Comparison of ENCODE assay signal across 9 cellular contexts in the genomic region with DNA sequence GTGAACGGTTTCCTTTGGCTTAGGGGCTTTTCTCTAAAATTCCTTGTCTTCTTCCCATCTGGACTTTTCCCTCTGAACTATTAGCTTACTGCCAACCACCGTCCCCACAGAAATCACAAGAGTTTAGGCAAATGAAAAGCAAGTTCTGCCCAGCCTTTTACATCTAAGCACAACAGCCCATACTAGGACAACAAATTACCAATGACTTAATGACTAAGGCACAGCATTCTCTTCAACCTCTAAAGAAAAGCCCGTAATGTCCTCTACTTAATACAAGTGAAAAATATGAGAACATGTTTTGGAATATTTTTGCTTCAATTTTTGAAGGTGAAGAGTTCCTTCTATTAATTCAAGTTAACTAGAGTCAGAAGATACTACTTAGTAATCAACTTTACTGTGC. TPM values are rescaled to one million over a fixed set of nuclear protein-coding genes. Genes with fewer than 3 reads are reported as not detected.
DNase-seq lines count a peak whose midpoint lies in the region; ATAC-seq and TF ChIP-seq lines count a peak whose summit lies in the region.
"Had no signal": no experiment of that assay in that cellular context is flagged by ENCODE, and none has a peak within 500 bp of the region (broad histone marks: within the 10 kb centered on the region; RNA-seq: fewer than 3 reads in every experiment).

No MANE protein-coding gene starts in this region.

- peak overlapping the region; percentile 98 for H3K4me3 ChIP-seq in A673 (ENCODE audit: low read depth, low read length, poor library complexity, severe bottlenecking)
- H3K4me3 ChIP-seq in HUES64 (ENCODE audit: low read length), result peak overlapping the region; percentile 86
- H3K4me3 ChIP-seq in breast epithelium, result peak overlapping the region; percentile 67 to 93 (median 88)
- peak overlapping the region; percentile 95 to 99 for H3K4me3 ChIP-seq in mucosa of rectum (ENCODE audit: low read length in 2 of 2)

- no TSS peak for BruUV-seq in A673 (replicated peaks; lab: Mats Ljungman, UMichigan)

- ATAC-seq in HG03025 (IDR thresholded peaks at IDR 0.05; ENCODE audit: low FRiP score, unreplicated experiment) (no peak), GM21737 (IDR thresholded peaks at IDR 0.05; ENCODE audit: unreplicated experiment) (no peak), left lobe of liver (no peak)

- 35% methylated on average over 2 of the region's 3 CpGs for WGBS in HUES64

- TF ChIP-seq CTCF in A673 (conservative IDR thresholded peaks at IDR 0.05; ENCODE audit: low read depth, low read length) (no peak), breast epithelium (IDR thresholded peaks at IDR 0.05) (no peak)

- H3K27ac ChIP-seq in A673 (ENCODE audit: low read depth, low read length, poor library complexity, severe bottlenecking), result peak overlapping the region; percentile 93
- H3K27ac ChIP-seq in HUES64 (ENCODE audit: low read depth, low read length), result peak overlapping the region; percentile 99
- peak overlapping the region; percentile 98 to 100 for H3K27ac ChIP-seq in breast epithelium
- H3K27ac ChIP-seq in mucosa of rectum (ENCODE audit: low read depth in 2 of 2, low read length in 2 of 2), result peak overlapping the region in 1 of 2 donors; percentile 99

- H3K9ac ChIP-seq in HUES64 (ENCODE audit: low read depth, low read length) (peak overlapping the region; percentile 91), mucosa of rectum (ENCODE audit: low read depth in 1 of 2, low read length in 2 of 2) (peak overlapping the region; percentile 96 to 98)

- H3K36me3 ChIP-seq in A673 (ENCODE audit: insufficient read depth, low read length, poor library complexity, severe bottlenecking) (no peaks in the 10 kb centered on the region), HUES64 (ENCODE audit: insufficient read depth, low read length) (peaks cover under 1% of the 10 kb centered on the region; the same call in 1 of the 2 replicates), breast epithelium (no peaks in the 10 kb centered on the region), mucosa of rectum (ENCODE audit: control insufficient read depth in 2 of 2, insufficient read depth in 2 of 2, low read length in 2 of 2) (no peaks in the 10 kb centered on the region)

- POLR2A ChIA-PET in A673 (lab: Charles Lee; ENCODE audit: low non-redundant PET), result no interaction called here

- TF ChIP-seq POLR2A in breast epithelium (IDR thresholded peaks at IDR 0.05), result no peak

- intact Hi-C loops in A673 (cut with micrococcal nuclease; ENCODE audit: unreplicated experiment), result no loop called here
- intact Hi-C loops in breast epithelium (cut with DNase I; ENCODE audit: low total_unique reads), result no loop called here

- H3K27me3 ChIP-seq in A673 (replicated peaks; ENCODE audit: insufficient read depth, low read depth, low read length, poor library complexity) (no peaks in the 10 kb centered on the region), HUES64 (ENCODE audit: insufficient read depth, low read length) (no peaks in the 10 kb centered on the region), breast epithelium (no peaks in the 10 kb centered on the region), mucosa of rectum (ENCODE audit: control insufficient read depth in 2 of 2, insufficient read depth in 2 of 2, low read length in 2 of 2) (no peaks in the 10 kb centered on the region)

- H3K9me3 ChIP-seq in A673 (ENCODE audit: low read depth, low read length, poor library complexity, severe bottlenecking) (no peaks in the 10 kb centered on the region), HUES64 (ENCODE audit: insufficient read depth, low read depth, low read length) (no peaks in the 10 kb centered on the region), breast epithelium (no peaks in the 10 kb centered on the region), mucosa of rectum (ENCODE audit: control insufficient read depth in 2 of 2, low read length in 2 of 2) (no peaks in the 10 kb centered on the region)

- DNase-seq in A673 (ENCODE audit: low spot score) (no peak), breast epithelium (ENCODE audit: low spot score in 2 of 2) (no peak), NCI-H82 treated with DMSO at 0.1 percent for 48 hours (lab: John Stamatoyannopoulos, UW; ENCODE audit: unreplicated experiment) (no peak), left lobe of liver (ENCODE audit: low spot score) (no peak)
- DNase-seq: NCI-H1436 treated with DMSO at 0.1 percent for 48 hours had no signal

- H3K4me1 ChIP-seq in A673 (ENCODE audit: insufficient read depth, low read length, poor library complexity, severe bottlenecking) (peaks cover 26% of the 10 kb centered on the region), HUES64 (ENCODE audit: insufficient read depth, low read length) (peaks cover 18% of the 10 kb centered on the region), breast epithelium (no peaks in the 10 kb centered on the region), mucosa of rectum (ENCODE audit: control insufficient read depth in 2 of 2, insufficient read depth in 2 of 2, low read length in 2 of 2) (peaks cover 10 to 20% of the 10 kb centered on the region in 2 donors)

- CTCF ChIA-PET in A673 (lab: Charles Lee), result no interaction called here

RNA-seq across cellular contexts. Expression of gene ZBTB5, which starts 1.2 kb away (rescaled TPM):
- 17.2 and 18.0 TPM in 2 replicates for total RNA-seq in A673 (2021)
- polyA plus RNA-seq in HUES64 (2013, experiment 1 of 2), result 8.0 TPM
- 11.5 TPM for polyA plus RNA-seq in HUES64 (2013, experiment 2 of 2)
- 10 to 100 TPM; 10.6 to 21.5 (median 14.7) TPM for total RNA-seq in breast epithelium
- total RNA-seq in left lobe of liver, result 5.5 TPM

RNA-seq across cellular contexts. Expression of gene POLR1E, which starts 21.7 kb away (rescaled TPM):
- total RNA-seq in A673 (2021) (55.1 and 68.8 TPM in 2 replicates), breast epithelium (10 to 100 TPM; 28.8 to 33.9 (median 30.8) TPM), left lobe of liver (11.8 TPM)
- 26.9 TPM for polyA plus RNA-seq in HUES64 (2013, experiment 1 of 2)
- polyA plus RNA-seq in HUES64 (2013, experiment 2 of 2), result 26.2 TPM

RNA-seq across cellular contexts. Expression of gene GRHPR, which starts 41.5 kb away (rescaled TPM):
- total RNA-seq in A673 (2021) (102 and 118 TPM in 2 replicates), breast epithelium (100 to 1,000 TPM; 117 to 144 (median 140) TPM), left lobe of liver (406 TPM)
- 69.1 TPM for polyA plus RNA-seq in HUES64 (2013, experiment 1 of 2)
- 80.8 TPM for polyA plus RNA-seq in HUES64 (2013, experiment 2 of 2)
